In the genomic region with DNA sequence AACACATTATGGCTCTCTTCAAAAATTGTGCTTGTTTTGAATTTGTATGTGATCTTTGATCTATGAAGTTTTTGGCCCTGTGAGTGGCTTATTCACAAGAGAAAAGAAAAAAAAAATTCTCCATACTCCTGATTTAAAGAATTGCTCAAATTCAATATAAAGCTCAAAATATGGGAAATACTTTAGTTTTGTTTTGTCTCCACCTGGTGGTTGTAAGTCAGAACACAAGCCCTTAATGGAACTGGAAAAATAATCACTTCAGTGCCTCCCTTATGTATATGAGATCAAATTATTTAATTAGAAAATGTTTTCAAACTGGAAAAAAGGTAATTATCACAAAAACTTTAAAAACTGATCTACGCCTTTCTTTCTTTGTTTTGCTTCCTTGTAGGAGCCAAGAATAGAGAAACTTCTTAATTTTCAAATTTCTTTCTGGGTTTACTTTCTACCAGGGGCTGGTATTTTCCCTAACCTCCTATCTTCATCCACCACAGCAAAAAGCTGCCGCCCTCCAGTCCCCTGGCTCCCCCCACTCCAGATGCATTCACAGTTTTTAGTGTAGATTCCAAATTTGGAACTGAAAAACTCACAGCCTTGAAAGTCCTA, we compare ENCODE assay signal across 8 cellular contexts. TPM values are rescaled to one million over a fixed set of nuclear protein-coding genes. Genes with fewer than 3 reads are reported as not detected.
A peak's percentile ranks its signal among the peaks of the same experiment; 100 is the strongest.
DNase-seq lines count a peak whose midpoint lies in the region; ATAC-seq and TF ChIP-seq lines count a peak whose summit lies in the region.

No MANE protein-coding gene starts in this region.

- H3K9me3 Mint-ChIP-seq in glutamatergic neuron (ENCODE audit: unreplicated experiment) = peaks cover 2% of the 10 kb centered on the region

- no peak overlapping the region for H3K4me3 Mint-ChIP-seq in glutamatergic neuron (ENCODE audit: unreplicated experiment)

- no peak for ATAC-seq in GM19467 (IDR thresholded peaks at IDR 0.05; ENCODE audit: unreplicated experiment)
- no peak for ATAC-seq in HG03196 (IDR thresholded peaks at IDR 0.05; ENCODE audit: unreplicated experiment)

- in situ Hi-C loops in ACHN (cut with HindIII; ENCODE audit: low pct_ligation_motif_present, low pct_unique_long_range_greater_than_20kb, low sequenced_read_pairs) = no loop called here

- H3K4me3 ChIP-seq in GM12864 (ENCODE audit: low read depth, low read length) = no peak overlapping the region
- H3K4me3 ChIP-seq in WI38 (ENCODE audit: low read depth, low read length) = no peak overlapping the region
- H3K4me3 ChIP-seq in skeletal muscle cell (ENCODE audit: low read depth, low read length) = no peak overlapping the region

- TF ChIP-seq CTCF in GM12864 (IDR thresholded peaks at IDR 0.05; ENCODE audit: low read depth, low read length, missing control alignments) (peak; percentile 48), WI38 (IDR thresholded peaks at IDR 0.05; ENCODE audit: low read depth, low read length) (peak; percentile 30; the same call in 1 of the 2 replicates), glutamatergic neuron (IDR thresholded peaks at IDR 0.05; ENCODE audit: partially characterized antibody, unreplicated experiment) (peak; percentile 86)

- H3K36me3 Mint-ChIP-seq in glutamatergic neuron (ENCODE audit: unreplicated experiment) = peaks cover 4% of the 10 kb centered on the region

- no peaks in the 10 kb centered on the region for H3K27me3 Mint-ChIP-seq in glutamatergic neuron (ENCODE audit: unreplicated experiment)

- no peaks in the 10 kb centered on the region for H3K4me1 Mint-ChIP-seq in glutamatergic neuron (ENCODE audit: low read depth, unreplicated experiment)

- H3K27ac Mint-ChIP-seq in glutamatergic neuron (ENCODE audit: unreplicated experiment) = no peak overlapping the region

- DNase-seq in ACHN = peak; percentile 54
- DNase-seq in GM12864 (ENCODE audit: low read depth) = peak; percentile 19
- peak; percentile 28 for DNase-seq in NCI-H2029 treated with DMSO at 0.1 percent for 48 hours (lab: John Stamatoyannopoulos, UW)
- DNase-seq in glutamatergic neuron = no peak
- peak; percentile 8 for DNase-seq in skeletal muscle cell (ENCODE audit: low read depth)

RNA-seq across cellular contexts. Expression of gene SERP1, which starts 50.6 kb away (rescaled TPM):
- 45.2 TPM for total RNA-seq in glutamatergic neuron (ENCODE audit: unreplicated experiment)

RNA-seq across cellular contexts. Expression of gene EIF2A, which starts 50.9 kb away (rescaled TPM):
- total RNA-seq in glutamatergic neuron (ENCODE audit: unreplicated experiment) = 72.3 TPM

Comparison
In these comparisons a context has a peak if more than half of its experiments do, and no peak if none do; other contexts are left out.
1. CTCF ChIP-seq: peak in every context shown above with its lines; median percentile 86 in glutamatergic neuron; 48 in GM12864; 30 in WI38.